ENCODE assay signal across 8 cellular contexts in genomic region chr6:150667977-150668716, GRCh38.
DNase-seq lines count a peak whose midpoint lies in the region; ATAC-seq, FAIRE-seq and TF ChIP-seq lines count a peak whose summit lies in the region.

No MANE protein-coding gene starts in this region.

- no peak for TF ChIP-seq CTCF in A549 (IDR thresholded peaks at IDR 0.05)
- no peak; the same call in 1 of the 2 replicates for TF ChIP-seq CTCF in HEK293 (tag by site-specific recombination; IDR thresholded peaks at IDR 0.05)
- no peak for TF ChIP-seq CTCF in foreskin fibroblast (IDR thresholded peaks at IDR 0.05; ENCODE audit: low read depth, low read length)

- TF ChIP-seq POLR2A in A549 (IDR thresholded peaks at IDR 0.05; ENCODE audit: low read length) = no peak

- no peaks in the 10 kb centered on the region for H3K36me3 ChIP-seq in HEK293 (ENCODE audit: control insufficient read depth in 2 of 2, insufficient read depth in 1 of 2, low read length in 2 of 2)

- FAIRE-seq in A549 (lab: Jason Lieb, UNC) (no peak), TTC549 (lab: Jason Lieb, UNC) (peak; percentile 86)

- DNase-seq in A549 (ENCODE audit: low read depth in 1 of 2, low spot score in 1 of 2) (peak; percentile 6 to 29), foreskin fibroblast (peak; percentile 59 to 86), nucleus accumbens (lab: John Stamatoyannopoulos, UW) (peak in 32 of 56 donors; percentile 3 to 75 (median 21))
- no peak for DNase-seq in stimulated activated CD4-positive, alpha-beta T cell treated with anti-CD3 and anti-CD28 coated beads, Interleukin-2, amount 100 ng/mL, for 24 hours

- ATAC-seq in A549 = 0 out of 6 replicates have a peak, but pooled peaks of 1 of the 2 experiments have one; percentile 43
- no peak for ATAC-seq in GM21381 (IDR thresholded peaks at IDR 0.05; ENCODE audit: unreplicated experiment)
- no peak for ATAC-seq in GM21447 (IDR thresholded peaks at IDR 0.05; ENCODE audit: unreplicated experiment)

- H3K4me1 ChIP-seq in A549 (no peaks in the 10 kb centered on the region; the same call in 2 of the 3 replicates), HEK293 (ENCODE audit: control insufficient read depth, insufficient read depth, low read length) (peaks cover 23% of the 10 kb centered on the region)

- CTCF ChIA-PET in A549 (lab: Yijun Ruan, JAX) (interaction anchor here (0.6 kb wide), 1 partner anchor 39 kb away, joined by 3 read pairs; no protein-coding TSS in a partner anchor), HEK293 (lab: Yijun Ruan, JAX) (interaction anchor here (0.6 to 3.4 kb wide), 8 partner anchors 11 to 270 kb away, joined by 3 to 29 read pairs (median 4); no protein-coding TSS in a partner anchor)

- POLR2A ChIA-PET in A549 (lab: Yijun Ruan, JAX) = no interaction called here
- POLR2A ChIA-PET in HEK293 (lab: Yijun Ruan, JAX) = interaction anchor here (0.6 kb wide), 1 partner anchor 19 kb away, joined by 3 read pairs; no protein-coding TSS in a partner anchor

- no peak overlapping the region for H3K4me2 ChIP-seq in A549

- whole genome bisulfite sequencing in A549 (ENCODE audit: missing lambda C conversion rate) = 57% methylated on average over 8 of the region's 8 CpGs

- no peak for TF ChIP-seq EP300 in A549 (IDR thresholded peaks at IDR 0.05)

- H3K9me3 ChIP-seq in A549 = no peaks in the 10 kb centered on the region
- H3K9me3 ChIP-seq in HEK293 (ENCODE audit: control insufficient read depth, insufficient read depth, low read depth, low read length) = no peaks in the 10 kb centered on the region

- H3K4me3 ChIP-seq in A549 = no peak overlapping the region
- no peak overlapping the region for H3K4me3 ChIP-seq in HEK293 (ENCODE audit: low read depth, low read length)
- H3K4me3 ChIP-seq in foreskin fibroblast (ENCODE audit: low read depth in 1 of 2, low read length in 2 of 2) = no peak overlapping the region

- TF ChIP-seq RAD21 in A549 (conservative IDR thresholded peaks at IDR 0.05 in 1 of 2, IDR thresholded peaks at IDR 0.05 in 1 of 2) = no peak

- H3K27ac ChIP-seq in A549 = no peak overlapping the region
- peak overlapping the region; percentile 20; the same call in 1 of the 2 replicates for H3K27ac ChIP-seq in HEK293 (ENCODE audit: extremely low read depth, low read depth, low read length)

TF ChIP-seq in A549, 52 proteins besides CTCF, POLR2A, EP300 and RAD21 (continues in another document):
- no peak for TF ChIP-seq PBX3 (IDR thresholded peaks at IDR 0.05)
- no peak for TF ChIP-seq HMGXB4 (CRISPR knock-in tag; IDR thresholded peaks at IDR 0.05; ENCODE audit: borderline replicate concordance)
- no peak for TF ChIP-seq RCOR1 (IDR thresholded peaks at IDR 0.05; ENCODE audit: low read depth, low read length)
- no peak for TF ChIP-seq HEYL (CRISPR knock-in tag; IDR thresholded peaks at IDR 0.05)
- no peak for TF ChIP-seq ATOH8 (CRISPR knock-in tag; IDR thresholded peaks at IDR 0.05; ENCODE audit: low read depth)
- no peak for TF ChIP-seq FOSL2 (IDR thresholded peaks at IDR 0.05)
- no peak for TF ChIP-seq FOSL2 (CRISPR knock-in tag; IDR thresholded peaks at IDR 0.05)
- TF ChIP-seq MAX (IDR thresholded peaks at IDR 0.05) = no peak
- TF ChIP-seq BHLHE40 (IDR thresholded peaks at IDR 0.05; ENCODE audit: low read depth, low read length) = no peak
- no peak for TF ChIP-seq EHF (CRISPR knock-in tag; IDR thresholded peaks at IDR 0.05)
- no peak for TF ChIP-seq MAZ (IDR thresholded peaks at IDR 0.05; ENCODE audit: borderline replicate concordance, low read depth, low read length)
- no peak for TF ChIP-seq PHF8 (IDR thresholded peaks at IDR 0.05; ENCODE audit: borderline replicate concordance, low read depth)
- no peak for TF ChIP-seq RARB (CRISPR knock-in tag; IDR thresholded peaks at IDR 0.05)
- TF ChIP-seq SREBF2 (IDR thresholded peaks at IDR 0.05) = no peak
- TF ChIP-seq JUN (IDR thresholded peaks at IDR 0.05) = no peak

TF ChIP-seq in HEK293, 187 proteins besides CTCF, POLR2A, EP300 and RAD21 (continues in another document):
- no peak for TF ChIP-seq ZNF530 (tag by site-specific recombination; IDR thresholded peaks at IDR 0.05; ENCODE audit: low read depth)
- TF ChIP-seq MZF1 (tag by site-specific recombination; IDR thresholded peaks at IDR 0.05; ENCODE audit: borderline replicate concordance) = no peak
- TF ChIP-seq ZNF132 (tag by site-specific recombination; IDR thresholded peaks at IDR 0.05; ENCODE audit: borderline replicate concordance) = no peak
- TF ChIP-seq ZNF18 (tag by site-specific recombination; IDR thresholded peaks at IDR 0.05) = no peak
- no peak for TF ChIP-seq GLIS2 (tag by site-specific recombination; IDR thresholded peaks at IDR 0.05)
- TF ChIP-seq ZBTB8A (tag by site-specific recombination; IDR thresholded peaks at IDR 0.05) = 0 out of 2 replicates have a peak, but pooled peaks have one; percentile 17
- no peak for TF ChIP-seq ZNF426 (tag by site-specific recombination; IDR thresholded peaks at IDR 0.05)
- no peak for TF ChIP-seq ZNF747 (tag by site-specific recombination; IDR thresholded peaks at IDR 0.05)
- TF ChIP-seq ZNF302 (tag by site-specific recombination; IDR thresholded peaks at IDR 0.05; ENCODE audit: low read depth) = no peak
- no peak for TF ChIP-seq ZNF585B (tag by site-specific recombination; IDR thresholded peaks at IDR 0.05)
- 0 out of 2 replicates have a peak, but pooled peaks have one; percentile 20 for TF ChIP-seq WT1 (tag by site-specific recombination; IDR thresholded peaks at IDR 0.05)
- no peak for TF ChIP-seq ZSCAN5A (tag by site-specific recombination; IDR thresholded peaks at IDR 0.05)
- TF ChIP-seq BCL6B (tag by site-specific recombination; IDR thresholded peaks at IDR 0.05) = no peak; the same call in 1 of the 2 replicates
- TF ChIP-seq GLIS1 (tag by site-specific recombination; IDR thresholded peaks at IDR 0.05) = no peak
- TF ChIP-seq ZNF280D (tag by site-specific recombination; IDR thresholded peaks at IDR 0.05) = no peak
- no peak for TF ChIP-seq ZSCAN16 (tag by site-specific recombination; IDR thresholded peaks at IDR 0.05)
- TF ChIP-seq ZBTB20 (tag by site-specific recombination; IDR thresholded peaks at IDR 0.05) = no peak
- no peak for TF ChIP-seq ZNF169 (tag by site-specific recombination; IDR thresholded peaks at IDR 0.05)
- peak; percentile 26; the same call in 1 of the 2 replicates for TF ChIP-seq ZNF350 (tag by site-specific recombination; IDR thresholded peaks at IDR 0.05)
- TF ChIP-seq ZNF274 (IDR thresholded peaks at IDR 0.05; ENCODE audit: low read length) = no peak
- no peak for TF ChIP-seq ZNF274 (tag by site-specific recombination; IDR thresholded peaks at IDR 0.05; ENCODE audit: borderline replicate concordance)

Comparison
In these comparisons a context has a peak if more than half of its experiments do, and no peak if none do; other contexts are left out.
1. DNase-seq: peak in A549 (2 of 2), foreskin fibroblast (2 of 2) and nucleus accumbens (32 of 56); none in stimulated activated CD4-positive, alpha-beta T cell treated with anti-CD3 and anti-CD28 coated beads, Interleukin-2, amount 100 ng/mL, for 24 hours (0 of 2).